10 cellular contexts compared by ENCODE assay signal in genomic region chr6:25369450-25370086, GRCh38.
DNase-seq lines count a peak whose midpoint lies in the region; ATAC-seq, FAIRE-seq and TF ChIP-seq lines count a peak whose summit lies in the region.
"Had no signal": no experiment of that assay in that cellular context is flagged by ENCODE, and none has a peak within 500 bp of the region (broad histone marks: within the 10 kb centered on the region; RNA-seq: fewer than 3 reads in every experiment).

No MANE protein-coding gene starts in this region.

- CTCF ChIA-PET in activated naive CD4-positive, alpha-beta T cell treated with anti-CD3 and anti-CD28 coated beads for 36 hours (lab: Charles Lee) = interaction anchor here (0.7 to 3.0 kb wide), 7 partner anchors 17 to 121 kb away, joined by 3 to 18 read pairs (median 7); partner anchors contain the start of gene CARMIL1
- CTCF ChIA-PET in T-cell (lab: Charles Lee) = interaction anchor here (0.5 to 1.9 kb wide), 10 partner anchors 11 to 350 kb away, joined by 3 to 22 read pairs (median 4); partner anchors contain the start of gene CARMIL1 (in 2 of the 2)
- CTCF ChIA-PET in HEK293T (lab: Yijun Ruan, JAX) = no interaction called here

- H3K9me3 ChIP-seq in small intestine (ENCODE audit: control insufficient read depth, low read depth) = no peaks in the 10 kb centered on the region

- H3K36me3 Mint-ChIP-seq in activated naive CD4-positive, alpha-beta T cell treated with anti-CD3 and anti-CD28 coated beads for 36 hours (ENCODE audit: low read depth) = no peaks in the 10 kb centered on the region
- H3K36me3 Mint-ChIP-seq in T-cell = peaks cover 9% of the 10 kb centered on the region

- H3K4me1 Mint-ChIP-seq in activated naive CD4-positive, alpha-beta T cell treated with anti-CD3 and anti-CD28 coated beads for 36 hours (ENCODE audit: low read depth) = peaks cover 75% of the 10 kb centered on the region
- H3K4me1 Mint-ChIP-seq in T-cell = peaks cover 76 to 82% (median 79%) of the 10 kb centered on the region in 3 donors
- H3K4me1 Mint-ChIP-seq: neural crest cell had no signal

- peaks cover 6 to 13% of the 10 kb centered on the region in 2 donors for H3K4me1 ChIP-seq in small intestine (ENCODE audit: control insufficient read depth in 2 of 2, insufficient read depth in 1 of 2, low read depth in 1 of 2, low read length in 1 of 2)

- H3K4me3 ChIP-seq in fibroblast of villous mesenchyme (ENCODE audit: low read depth, low read length) = no peak overlapping the region
- no peak overlapping the region for H3K4me3 ChIP-seq in small intestine (ENCODE audit: low read depth in 1 of 2, low read length in 2 of 2)

- TF ChIP-seq CTCF in fibroblast of villous mesenchyme (IDR thresholded peaks at IDR 0.05; ENCODE audit: insufficient read depth, low read depth, low read length) = no peak

- FAIRE-seq in small intestine (lab: Jason Lieb, UNC) (no peak), RCC 7860 (lab: Jason Lieb, UNC) (no peak)
- FAIRE-seq: TTC549 had no signal

- H3K27ac Mint-ChIP-seq in activated naive CD4-positive, alpha-beta T cell treated with anti-CD3 and anti-CD28 coated beads for 36 hours = peak overlapping the region; percentile 74
- H3K27ac Mint-ChIP-seq in T-cell = peak overlapping the region; percentile 98

- H3K27me3 ChIP-seq in small intestine (ENCODE audit: control insufficient read depth in 2 of 2, insufficient read depth in 2 of 2, low read length in 2 of 2) = no peaks in the 10 kb centered on the region

- peak; percentile 57 for DNase-seq in activated naive CD4-positive, alpha-beta T cell treated with anti-CD3 and anti-CD28 coated beads for 36 hours
- no peak for DNase-seq in activated naive CD4-positive, alpha-beta T cell treated with Interleukin-2 at 50 U/mL for 16 hours
- peak in 20 of 34 experiments; percentile 2 to 38 (median 15) for DNase-seq in T-cell
- DNase-seq in fibroblast of villous mesenchyme (ENCODE audit: low read depth) = peak; percentile 56
- DNase-seq in small intestine = peak; percentile 78
- DNase-seq in SW 1271 (lab: John Stamatoyannopoulos, UW) = no peak
- DNase-seq in RCC 7860 (ENCODE audit: low spot score) = no peak
- no peak for DNase-seq in HEK293T (ENCODE audit: extremely low spot score)

- ATAC-seq in T-cell (replicated peaks in 1 of 4) = peak in 3 of 4 experiments; percentile 33 to 55 (median 37)

- no peaks in the 10 kb centered on the region for H3K9me3 Mint-ChIP-seq in activated naive CD4-positive, alpha-beta T cell treated with anti-CD3 and anti-CD28 coated beads for 36 hours
- H3K9me3 Mint-ChIP-seq in T-cell = peaks cover 0 to 8% (median 3%) of the 10 kb centered on the region in 3 donors

- peak overlapping the region; percentile 34 to 87 for H3K27ac ChIP-seq in small intestine (ENCODE audit: low read depth in 1 of 2, low read length in 1 of 2)

- 8 to 33% (median 21%) methylated on average over 9 of the region's 9 CpGs for WGBS in small intestine, 3 donors

- intact Hi-C loops in activated naive CD4-positive, alpha-beta T cell treated with anti-CD3 and anti-CD28 coated beads for 36 hours (cut with micrococcal nuclease) = loop anchor here (1.0 to 2.0 kb wide), 3 partner anchors 19 to 91 kb away; no protein-coding TSS in a partner anchor

- POLR2A ChIA-PET in T-cell (lab: Charles Lee) (interaction anchor here in 1 of 2 donors (0.6 to 1.2 kb wide), 2 partner anchors 34 to 225 kb away, joined by 3 to 5 read pairs; no protein-coding TSS in a partner anchor), HEK293T (lab: Yijun Ruan, JAX) (no interaction called here)

- peak overlapping the region; percentile 51 for H3K4me3 Mint-ChIP-seq in activated naive CD4-positive, alpha-beta T cell treated with anti-CD3 and anti-CD28 coated beads for 36 hours
- peak overlapping the region; percentile 60 to 88 (median 66) for H3K4me3 Mint-ChIP-seq in T-cell
- H3K4me3 Mint-ChIP-seq: neural crest cell had no signal

- H3K36me3 ChIP-seq in small intestine (ENCODE audit: control insufficient read depth in 2 of 2, insufficient read depth in 2 of 2, low read length in 2 of 2) = no peaks in the 10 kb centered on the region

- no peaks in the 10 kb centered on the region for H3K27me3 Mint-ChIP-seq in activated naive CD4-positive, alpha-beta T cell treated with anti-CD3 and anti-CD28 coated beads for 36 hours (ENCODE audit: low read depth)
- H3K27me3 Mint-ChIP-seq in T-cell = no peaks in the 10 kb centered on the region

TF ChIP-seq in HEK293T, 16 proteins besides CTCF, POLR2A, EP300 and RAD21:
- no peak for TF ChIP-seq FOXK2 (IDR thresholded peaks at IDR 0.05)
- TF ChIP-seq SP1 (IDR thresholded peaks at IDR 0.05) = no peak
- no peak for TF ChIP-seq BHLHE40 (IDR thresholded peaks at IDR 0.05; ENCODE audit: borderline replicate concordance)
- TF ChIP-seq NFRKB (IDR thresholded peaks at IDR 0.05) = no peak
- TF ChIP-seq CTBP1 (IDR thresholded peaks at IDR 0.05; ENCODE audit: borderline replicate concordance) = no peak

Comparison
In these comparisons a context has a peak if more than half of its experiments do, and no peak if none do; other contexts are left out.
1. DNase-seq: peak in activated naive CD4-positive, alpha-beta T cell treated with anti-CD3 and anti-CD28 coated beads for 36 hours (single experiment), T-cell (20 of 34), fibroblast of villous mesenchyme (single experiment) and small intestine (single experiment); none in activated naive CD4-positive, alpha-beta T cell treated with Interleukin-2 at 50 U/mL for 16 hours (single experiment), SW 1271 (0 of 2), RCC 7860 (single experiment) and HEK293T (single experiment).